In genomic region chr19:37551123-37551993, GRCh38 we compare ENCODE assay signal across 8 cellular contexts. TPM values are rescaled to one million over a fixed set of nuclear protein-coding genes. Genes with fewer than 3 reads are reported as not detected.
A peak's percentile ranks its signal among the peaks of the same experiment; 100 is the strongest.
DNase-seq lines count a peak whose midpoint lies in the region; ATAC-seq lines count a peak whose summit lies in the region.

No MANE protein-coding gene starts in this region.

- intact Hi-C loops in activated naive CD4-positive, alpha-beta T cell treated with anti-CD3 and anti-CD28 coated beads for 36 hours (cut with micrococcal nuclease) = loop anchor here (5.0 to 10.0 kb wide), 2 partner anchors 237 to 579 kb away; no protein-coding TSS in a partner anchor

- peaks cover 2% of the 10 kb centered on the region for H3K27me3 Mint-ChIP-seq in activated naive CD4-positive, alpha-beta T cell treated with anti-CD3 and anti-CD28 coated beads for 36 hours (ENCODE audit: low read depth)

- H3K9me3 ChIP-seq in iPS-15b (ENCODE audit: control insufficient read depth, insufficient read depth, low read length) = peaks cover 29% of the 10 kb centered on the region

- no peak for ATAC-seq in GM19035 (IDR thresholded peaks at IDR 0.05; ENCODE audit: unreplicated experiment)

- H3K4me1 Mint-ChIP-seq in activated naive CD4-positive, alpha-beta T cell treated with anti-CD3 and anti-CD28 coated beads for 36 hours (ENCODE audit: low read depth) = peaks cover 6% of the 10 kb centered on the region

- H3K4me3 Mint-ChIP-seq in activated naive CD4-positive, alpha-beta T cell treated with anti-CD3 and anti-CD28 coated beads for 36 hours = peak overlapping the region; percentile 76

- H3K9me3 Mint-ChIP-seq in activated naive CD4-positive, alpha-beta T cell treated with anti-CD3 and anti-CD28 coated beads for 36 hours = peaks cover 63% of the 10 kb centered on the region

- no peaks in the 10 kb centered on the region for H3K4me1 ChIP-seq in iPS-15b (ENCODE audit: control insufficient read depth, insufficient read depth, low read length)

- peaks cover 29% of the 10 kb centered on the region for H3K36me3 Mint-ChIP-seq in activated naive CD4-positive, alpha-beta T cell treated with anti-CD3 and anti-CD28 coated beads for 36 hours (ENCODE audit: low read depth)

- H3K36me3 ChIP-seq in iPS-15b (ENCODE audit: control insufficient read depth, insufficient read depth, low read length) = peaks cover 3% of the 10 kb centered on the region

- in situ Hi-C loops in ACHN (cut with HindIII; ENCODE audit: low pct_ligation_motif_present, low pct_unique_long_range_greater_than_20kb, low sequenced_read_pairs) = no loop called here

- no peak overlapping the region for H3K9ac ChIP-seq in iPS-15b (ENCODE audit: low read depth, low read length)

- CTCF ChIA-PET in activated naive CD4-positive, alpha-beta T cell treated with anti-CD3 and anti-CD28 coated beads for 36 hours (lab: Charles Lee) = interaction anchor here (0.6 kb wide), 1 partner anchor 108 kb away, joined by 4 read pairs; no protein-coding TSS in a partner anchor

- H3K27me3 ChIP-seq in iPS-15b (ENCODE audit: control insufficient read depth, insufficient read depth, low read length) = no peaks in the 10 kb centered on the region

- H3K27ac Mint-ChIP-seq in activated naive CD4-positive, alpha-beta T cell treated with anti-CD3 and anti-CD28 coated beads for 36 hours = no peak overlapping the region

- H3K4me3 ChIP-seq in GM08714 (ENCODE audit: low read length) = peak overlapping the region; percentile 78; the same call in 1 of the 2 replicates
- peak overlapping the region; percentile 35 for H3K4me3 ChIP-seq in iPS-15b (ENCODE audit: low read depth, low read length)

- DNase-seq in NCI-H510A treated with DMSO at 0.1 percent for 48 hours (lab: John Stamatoyannopoulos, UW) (peak; percentile 52), ACHN (no peak), NCI-H446 treated with DMSO at 0.1 percent for 48 hours (lab: John Stamatoyannopoulos, UW) (no peak)
- peak; percentile 58 for DNase-seq in activated naive CD4-positive, alpha-beta T cell treated with anti-CD3 and anti-CD28 coated beads for 36 hours
- DNase-seq in stimulated activated CD8-positive, alpha-beta memory T cell treated with anti-CD3 and anti-CD28 coated beads, Interleukin-12 subunit alpha, Interleukin-12 subunit beta, amount 100 ng/mL, for 24 hours (ENCODE audit: extremely low read depth) = peak; percentile 17

RNA-seq across cellular contexts. Expression of gene ZNF571, which starts 43.2 kb away (rescaled TPM):
- total RNA-seq in activated naive CD4-positive, alpha-beta T cell treated with anti-CD3 and anti-CD28 coated beads for 36 hours = 1 to 10 TPM; 2.8 to 3.5 TPM

RNA-seq across cellular contexts. Expression of gene ZNF540, which starts 43.3 kb away (rescaled TPM):
- 1 to 10 TPM; 1.0 to 1.9 TPM for total RNA-seq in activated naive CD4-positive, alpha-beta T cell treated with anti-CD3 and anti-CD28 coated beads for 36 hours

RNA-seq across cellular contexts. Expression of gene ZNF793, which starts 44.6 kb away (rescaled TPM):
- total RNA-seq in activated naive CD4-positive, alpha-beta T cell treated with anti-CD3 and anti-CD28 coated beads for 36 hours = 1 to 10 TPM; 3.8 to 3.9 TPM

Comparison
In these comparisons a context has a peak if more than half of its experiments do, and no peak if none do; other contexts are left out.
1. DNase-seq: peak in NCI-H510A treated with DMSO at 0.1 percent for 48 hours (single experiment), activated naive CD4-positive, alpha-beta T cell treated with anti-CD3 and anti-CD28 coated beads for 36 hours (single experiment) and stimulated activated CD8-positive, alpha-beta memory T cell treated with anti-CD3 and anti-CD28 coated beads, Interleukin-12 subunit alpha, Interleukin-12 subunit beta, amount 100 ng/mL, for 24 hours (single experiment); none in ACHN (single experiment) and NCI-H446 treated with DMSO at 0.1 percent for 48 hours (single experiment).